Comparison of ENCODE assay signal across 24 cellular contexts in genomic region chr17:18997650-18998196, GRCh38. TPM values are rescaled to one million over a fixed set of nuclear protein-coding genes. Genes with fewer than 3 reads are reported as not detected.
DNase-seq lines count a peak whose midpoint lies in the region; ATAC-seq, FAIRE-seq and TF ChIP-seq lines count a peak whose summit lies in the region.
"Had no signal": no experiment of that assay in that cellular context is flagged by ENCODE, and none has a peak within 500 bp of the region (broad histone marks: within the 10 kb centered on the region; RNA-seq: fewer than 3 reads in every experiment).

No MANE protein-coding gene starts in this region.

- peaks cover 39% of the 10 kb centered on the region for H3K4me1 Mint-ChIP-seq in activated CD4-positive, alpha-beta memory T cell treated with anti-CD3 and anti-CD28 coated beads for 36 hours (ENCODE audit: low read depth)

- peak; percentile 52 for FAIRE-seq in K562 (lab: Jason Lieb, UNC)
- FAIRE-seq: A204.1, GM12891, GM19239 had no signal

- peaks cover 15% of the 10 kb centered on the region for H3K9me3 Mint-ChIP-seq in activated CD4-positive, alpha-beta memory T cell treated with anti-CD3 and anti-CD28 coated beads for 36 hours

- H2AFZ ChIP-seq in K562 (ENCODE audit: low read depth, low read length), result no peak overlapping the region
- H2AFZ ChIP-seq: GM23248 had no signal

- peaks cover 44% of the 10 kb centered on the region for H3K36me3 Mint-ChIP-seq in activated CD4-positive, alpha-beta memory T cell treated with anti-CD3 and anti-CD28 coated beads for 36 hours

- intact Hi-C loops in left cardiac atrium (cut with DNase I) (no loop called here), left ventricle myocardium inferior (cut with micrococcal nuclease) (no loop called here), K562 (cut with micrococcal nuclease) (no loop called here), mucosa of descending colon (cut with DNase I, micrococcal nuclease) (no loop called here)
- intact Hi-C loops in activated CD4-positive, alpha-beta memory T cell treated with anti-CD3 and anti-CD28 coated beads for 36 hours (cut with micrococcal nuclease), result no loop called here

- H3K36me3 ChIP-seq in left ventricle myocardium inferior (no peaks in the 10 kb centered on the region), K562 (ENCODE audit: control insufficient read depth, insufficient read depth, low read length) (peaks cover 21% of the 10 kb centered on the region; the same call in 2 of the 3 replicates), mucosa of descending colon (ENCODE audit: low read depth) (no peaks in the 10 kb centered on the region), WERI-Rb-1 (no peaks in the 10 kb centered on the region)
- H3K36me3 ChIP-seq: HAP-1 had no signal

- CTCF ChIA-PET in K562 (lab: Yijun Ruan, JAX; ENCODE audit: low intra/inter-chr PET ratio), result no interaction called here
- CTCF ChIA-PET in activated CD4-positive, alpha-beta memory T cell treated with anti-CD3 and anti-CD28 coated beads for 36 hours (lab: Charles Lee), result interaction anchor here (1.1 to 5.0 kb wide), 2 partner anchors 21 to 37 kb away, joined by 3 to 20 read pairs; no protein-coding TSS in a partner anchor

- DNase-seq in left cardiac atrium (no peak), left ventricle myocardium inferior (no peak), HUDEP-2 (lab: John Stamatoyannopoulos, UW; ENCODE audit: unreplicated experiment in 76 of 76) (peak in 39 of 76 experiments; percentile 3 to 64 (median 27)), K562 (ENCODE audit: extremely low read depth in 1 of 4, low spot score in 3 of 4) (peak; percentile 39 to 46 (median 40)), mucosa of descending colon (peak in 2 of 3 donors; percentile 37 to 46), NCI-H187 (lab: John Stamatoyannopoulos, UW) (no peak), WERI-Rb-1 (no peak)
- DNase-seq in activated CD4-positive, alpha-beta memory T cell treated with anti-CD3 and anti-CD28 coated beads for 36 hours, result no peak
- DNase-seq: CD8-positive, alpha-beta T cell; GM23248; MM.1S; NCI-H1092; NCI-H1436 treated with DMSO at 0.1 percent for 48 hours; NCI-H2029 treated with DMSO at 0.1 percent for 48 hours; NCI-H2171 treated with DMSO at 0.1 percent for 48 hours; NCI-H446 treated with DMSO at 0.1 percent for 48 hours; NK-92 treated with Interleukin-12 subunit alpha and Interleukin-12 subunit beta, amount 100 ng/mL, for 24 hours; Peyer's patch; SHP77 had no signal

- in situ Hi-C loops in K562 (cut with MboI), result no loop called here

- BruUV-seq in K562 (replicated peaks; lab: Mats Ljungman, UMichigan), result no TSS peak

- no peak for TF ChIP-seq POLR2A in K562 (conservative IDR thresholded peaks at IDR 0.05)

- no peak overlapping the region for H3K4me3 Mint-ChIP-seq in activated CD4-positive, alpha-beta memory T cell treated with anti-CD3 and anti-CD28 coated beads for 36 hours
- H3K4me3 Mint-ChIP-seq: CD8-positive, alpha-beta T cell had no signal

- no peak overlapping the region for H3K27ac ChIP-seq in left ventricle myocardium inferior (replicated peaks)
- H3K27ac ChIP-seq in K562 (ENCODE audit: extremely low read depth, low read depth, low read length), result no peak overlapping the region
- H3K27ac ChIP-seq in WERI-Rb-1, result no peak overlapping the region
- H3K27ac ChIP-seq: GM23248, Peyer's patch had no signal

- H3K4me1 ChIP-seq in left ventricle myocardium inferior (no peaks in the 10 kb centered on the region), K562 (replicated peaks in 1 of 2; ENCODE audit: control insufficient read depth in 2 of 2, insufficient read depth in 2 of 2, low read length in 2 of 2) (peaks cover 24 to 45% of the 10 kb centered on the region in 2 experiments; a peak in 4 of 5 replicates), mucosa of descending colon (ENCODE audit: low read depth) (peaks cover 46% of the 10 kb centered on the region)
- H3K4me1 ChIP-seq: HAP-1 had no signal

- 39% methylated on average over 4 of the region's 6 CpGs for WGBS in K562 (ENCODE audit: insufficient coverage, low coverage, missing lambda C conversion rate)

- ATAC-seq in left cardiac atrium (peak; percentile 56 to 73), K562 (peak; percentile 58; the same call in 2 of the 3 replicates), mucosa of descending colon (peak; percentile 72)
- ATAC-seq: CD8-positive, alpha-beta T cell had no signal

- H3K27me3 ChIP-seq in left ventricle myocardium inferior (ENCODE audit: low read depth), result no peaks in the 10 kb centered on the region
- no peaks in the 10 kb centered on the region for H3K27me3 ChIP-seq in K562 (ENCODE audit: control insufficient read depth in 2 of 2, insufficient read depth in 2 of 2, low read length in 2 of 2)
- no peaks in the 10 kb centered on the region for H3K27me3 ChIP-seq in WERI-Rb-1 (ENCODE audit: insufficient read depth, low read depth, severe bottlenecking)
- H3K27me3 ChIP-seq: Peyer's patch had no signal

- H3K27ac Mint-ChIP-seq in activated CD4-positive, alpha-beta memory T cell treated with anti-CD3 and anti-CD28 coated beads for 36 hours, result no peak overlapping the region
- H3K27ac Mint-ChIP-seq: CD8-positive, alpha-beta T cell had no signal

- no peak for TF ChIP-seq RAD21 in K562 (CRISPR knock-in tag; conservative IDR thresholded peaks at IDR 0.05 in 1 of 2, IDR thresholded peaks at IDR 0.05 in 1 of 2)

- H3K9ac ChIP-seq in K562 (ENCODE audit: insufficient read depth in 1 of 2, low read depth in 2 of 2, low read length in 2 of 2), result 0 out of 4 replicates have a peak overlapping the region, but pooled peaks of 1 of the 2 experiments have one; percentile 71
- H3K9ac ChIP-seq: GM23248 had no signal

- H3K79me2 ChIP-seq in K562 (ENCODE audit: control insufficient read depth, insufficient read depth, low read length), result peaks cover 3% of the 10 kb centered on the region; the same call in 1 of the 3 replicates

- TF ChIP-seq CTCF in left ventricle myocardium inferior (IDR thresholded peaks at IDR 0.05; ENCODE audit: borderline replicate concordance) (no peak), K562 (IDR thresholded peaks at IDR 0.05 in 2 of 3, conservative IDR thresholded peaks at IDR 0.05 in 1 of 3; ENCODE audit: insufficient read depth in 2 of 3, low read depth in 1 of 3, low read length in 3 of 3) (no peak), mucosa of descending colon (IDR thresholded peaks at IDR 0.05) (no peak), WERI-Rb-1 (IDR thresholded peaks at IDR 0.05; ENCODE audit: low read depth, low read length) (no peak)

- TF ChIP-seq EP300 in K562 (IDR thresholded peaks at IDR 0.05; ENCODE audit: low read length), result no peak

- peaks cover 3% of the 10 kb centered on the region for H3K9me1 ChIP-seq in K562 (ENCODE audit: control insufficient read depth, insufficient read depth, low read length)

- H3K4me3 ChIP-seq in left ventricle myocardium inferior (no peak overlapping the region), K562 (no peak overlapping the region), mucosa of descending colon (no peak overlapping the region), WERI-Rb-1 (ENCODE audit: low read depth, low read length) (no peak overlapping the region)
- H3K4me3 ChIP-seq: GM23248, HAP-1, Peyer's patch had no signal

- no peaks in the 10 kb centered on the region for H3K27me3 Mint-ChIP-seq in activated CD4-positive, alpha-beta memory T cell treated with anti-CD3 and anti-CD28 coated beads for 36 hours

- no peak overlapping the region; the same call in 1 of the 2 replicates for H3K4me2 ChIP-seq in K562 (ENCODE audit: insufficient read depth, low read length)

- POLR2A ChIA-PET in K562 (lab: Yijun Ruan, JAX), result interaction anchor here (0.5 to 1.8 kb wide), 3 partner anchors 12 to 24 kb away, joined by 4 to 5 read pairs (median 5); no protein-coding TSS in a partner anchor
- POLR2A ChIA-PET in activated CD4-positive, alpha-beta memory T cell treated with anti-CD3 and anti-CD28 coated beads for 36 hours (lab: Charles Lee), result no interaction called here

- peaks cover 23% of the 10 kb centered on the region for H4K20me1 ChIP-seq in K562 (replicated peaks; ENCODE audit: control insufficient read depth, insufficient read depth, low read length)

- peaks cover 17% of the 10 kb centered on the region for H3K9me3 ChIP-seq in left ventricle myocardium inferior (replicated peaks)
- no peaks in the 10 kb centered on the region for H3K9me3 ChIP-seq in K562 (replicated peaks; ENCODE audit: control insufficient read depth, insufficient read depth, low read depth, low read length)
- H3K9me3 ChIP-seq in mucosa of descending colon, result no peaks in the 10 kb centered on the region
- no peaks in the 10 kb centered on the region for H3K9me3 ChIP-seq in WERI-Rb-1 (ENCODE audit: severe bottlenecking)
- H3K9me3 ChIP-seq: Peyer's patch had no signal

RNA-seq across cellular contexts. Expression of gene FAM83G, which starts 6.8 kb away (rescaled TPM):
- 10 to 100 TPM; 23.3 to 24.8 TPM for total RNA-seq in left cardiac atrium
- total RNA-seq in left ventricle myocardium inferior, result 2.2 TPM
- 8.8 and 26.9 TPM in 2 replicates for total RNA-seq in K562 (2011; cell fraction: chromatin; rRNA removed; ENCODE audit: low replicate concordance)
- 22.8 and 25.7 TPM in 2 replicates for total RNA-seq in K562 (2011; cell fraction: nucleolus; rRNA removed)
- 11.5 and 13.5 TPM in 2 replicates for total RNA-seq in K562 (2011; cell fraction: nucleoplasm; rRNA removed)
- total RNA-seq in K562 (2014; rRNA removed), result 7.6 and 12.9 TPM in 2 replicates
- 1.9 and 2.3 TPM in 2 replicates for total RNA-seq in K562 (2014; rRNA removed; fragmentation: Illumina TruSeq; extraction: Trizol)
- 4.2 and 5.6 TPM in 2 replicates for total RNA-seq in K562 (2015; rRNA removed; fragmentation: Illumina TruSeq; extraction: Trizol)
- 9.1 and 10.3 TPM in 2 replicates for total RNA-seq in K562 (2021)
- 3.4 and 4.2 TPM in 2 replicates for polyA plus RNA-seq in K562 (2011; rRNA removed)
- polyA plus RNA-seq in K562 (2011; cell fraction: cytosol; rRNA removed), result 3.5 and 6.6 TPM in 2 replicates
- 9.7 and 20.5 TPM in 2 replicates for polyA plus RNA-seq in K562 (2011; cell fraction: nucleus; rRNA removed)
- 4.2 and 5.3 TPM in 2 replicates for polyA plus RNA-seq in K562 (2012)
- polyA plus RNA-seq in K562 (2014; fragmentation: Illumina TruSeq; extraction: Trizol), result 4.8 and 6.5 TPM in 2 replicates
- under 1 TPM in 1 of 2 experiments, not detected in 1; 0.04 TPM for polyA plus RNA-seq in K562 (2014; fragmentation: Nextera tagmentation; extraction: Ambion mirVana)
- polyA plus RNA-seq in K562 (2014; rRNA removed), result 5.5 and 5.7 TPM in 2 replicates
- polyA minus RNA-seq in K562 (2011; rRNA and poly(A)+ RNA removed), result 3.2 and 4.8 TPM in 2 replicates
- 5.2 and 5.4 TPM in 2 replicates for polyA minus RNA-seq in K562 (2011; cell fraction: cytosol; rRNA and poly(A)+ RNA removed)
- 7.1 and 7.9 TPM in 2 replicates for polyA minus RNA-seq in K562 (2011; cell fraction: nucleus; rRNA and poly(A)+ RNA removed)
- total RNA-seq in mucosa of descending colon, result 10 to 100 TPM; 18.9 to 40.4 (median 29.1) TPM
- total RNA-seq in activated CD4-positive, alpha-beta memory T cell treated with anti-CD3 and anti-CD28 coated beads for 36 hours, result 10 to 100 TPM; 12.6 to 14.3 TPM

RNA-seq across cellular contexts. Expression of gene SLC5A10, which starts 45.8 kb away (rescaled TPM):
- under 1 TPM; 0.26 to 0.27 TPM for total RNA-seq in left cardiac atrium
- not detected for total RNA-seq in left ventricle myocardium inferior
- 0.51 TPM in 1 of 2 replicates, not detected in the other for total RNA-seq in K562 (2011; cell fraction: chromatin; rRNA removed; ENCODE audit: low replicate concordance)
- 0.17 and 0.39 TPM in 2 replicates for total RNA-seq in K562 (2011; cell fraction: nucleolus; rRNA removed)
- 0.37 and 0.46 TPM in 2 replicates for total RNA-seq in K562 (2011; cell fraction: nucleoplasm; rRNA removed)
- total RNA-seq in K562 (2014; rRNA removed), result 0.09 TPM in 1 of 2 replicates, not detected in the other
- total RNA-seq in K562 (2014; rRNA removed; fragmentation: Illumina TruSeq; extraction: Trizol), result not detected in 2 replicates
- total RNA-seq in K562 (2015; rRNA removed; fragmentation: Illumina TruSeq; extraction: Trizol), result 0.04 TPM in 1 of 2 replicates, not detected in the other
- total RNA-seq in K562 (2021), result not detected in 2 replicates
- polyA plus RNA-seq in K562 (2011; rRNA removed), result 0.01 and 0.03 TPM in 2 replicates
- 0.01 TPM in 1 of 2 replicates, not detected in the other for polyA plus RNA-seq in K562 (2011; cell fraction: cytosol; rRNA removed)
- polyA plus RNA-seq in K562 (2011; cell fraction: nucleus; rRNA removed), result 0.06 TPM in 2 replicates
- polyA plus RNA-seq in K562 (2012), result 0.04 and 0.07 TPM in 2 replicates
- 0.04 TPM in 1 of 2 replicates, not detected in the other for polyA plus RNA-seq in K562 (2014; fragmentation: Illumina TruSeq; extraction: Trizol)
- not detected for polyA plus RNA-seq in K562 (2014; fragmentation: Nextera tagmentation; extraction: Ambion mirVana)
- 0.03 and 0.05 TPM in 2 replicates for polyA plus RNA-seq in K562 (2014; rRNA removed)
- not detected in 2 replicates for polyA minus RNA-seq in K562 (2011; rRNA and poly(A)+ RNA removed)
- not detected in 2 replicates for polyA minus RNA-seq in K562 (2011; cell fraction: cytosol; rRNA and poly(A)+ RNA removed)
- 0.13 and 0.22 TPM in 2 replicates for polyA minus RNA-seq in K562 (2011; cell fraction: nucleus; rRNA and poly(A)+ RNA removed)
- under 1 TPM in 1 of 3 donors, not detected in 2; 0.12 TPM for total RNA-seq in mucosa of descending colon
- total RNA-seq in activated CD4-positive, alpha-beta memory T cell treated with anti-CD3 and anti-CD28 coated beads for 36 hours, result not detected
- total RNA-seq: CD8-positive, alpha-beta T cell; GM23248; LHCN-M2; Peyer's patch had no signal

RNA-seq across cellular contexts. Expression of gene GRAP, which starts 49.0 kb away (rescaled TPM):
- total RNA-seq in left cardiac atrium (1 to 10 TPM; 1.6 to 3.2 TPM), left ventricle myocardium inferior (1.7 TPM), K562 (2014; rRNA removed) (not detected in 2 replicates), K562 (2014; rRNA removed; fragmentation: Illumina TruSeq; extraction: Trizol) (not detected in 2 replicates), K562 (2015; rRNA removed; fragmentation: Illumina TruSeq; extraction: Trizol) (0.11 TPM in 1 of 2 replicates, not detected in the other), K562 (2021) (0.07 and 0.27 TPM in 2 replicates), mucosa of descending colon (1 to 10 TPM; 1.2 to 2.5 (median 1.8) TPM)
- total RNA-seq in K562 (2011; cell fraction: chromatin; rRNA removed; ENCODE audit: low replicate concordance), result not detected in 2 replicates
- 0.17 and 0.79 TPM in 2 replicates for total RNA-seq in K562 (2011; cell fraction: nucleolus; rRNA removed)
- total RNA-seq in K562 (2011; cell fraction: nucleoplasm; rRNA removed), result not detected in 2 replicates
- polyA plus RNA-seq in K562 (2011; rRNA removed) (0.05 and 0.07 TPM in 2 replicates), K562 (2014; fragmentation: Illumina TruSeq; extraction: Trizol) (not detected in 2 replicates), K562 (2014; fragmentation: Nextera tagmentation; extraction: Ambion mirVana) (not detected), K562 (2014; rRNA removed) (0.41 TPM in 1 of 2 replicates, not detected in the other)
- 0.04 and 0.07 TPM in 2 replicates for polyA plus RNA-seq in K562 (2011; cell fraction: cytosol; rRNA removed)
- polyA plus RNA-seq in K562 (2011; cell fraction: nucleus; rRNA removed), result 0.37 TPM in 1 of 2 replicates, not detected in the other
- polyA plus RNA-seq in K562 (2012), result 0.29 TPM in 1 of 2 replicates, not detected in the other
- polyA minus RNA-seq in K562 (2011; rRNA and poly(A)+ RNA removed), result not detected in 2 replicates
- not detected in 2 replicates for polyA minus RNA-seq in K562 (2011; cell fraction: cytosol; rRNA and poly(A)+ RNA removed)
- 0.27 TPM in 1 of 2 replicates, not detected in the other for polyA minus RNA-seq in K562 (2011; cell fraction: nucleus; rRNA and poly(A)+ RNA removed)
- 1 to 10 TPM; 9.6 to 9.9 TPM for total RNA-seq in activated CD4-positive, alpha-beta memory T cell treated with anti-CD3 and anti-CD28 coated beads for 36 hours
- total RNA-seq: GM23248, LHCN-M2 had no signal
- polyA plus RNA-seq: GM23248 had no signal

Comparison
In these comparisons a context has a peak if more than half of its experiments do, and no peak if none do; other contexts are left out.
1. DNase-seq: peak in HUDEP-2 (39 of 76), K562 (4 of 4) and mucosa of descending colon (2 of 3); none in left cardiac atrium (single experiment), left ventricle myocardium inferior (single experiment), NCI-H187 (0 of 2), activated CD4-positive, alpha-beta memory T cell treated with anti-CD3 and anti-CD28 coated beads for 36 hours (single experiment) and WERI-Rb-1 (single experiment).
2. Peak in every context shown above with its lines, with median percentiles within 50 percentile points of each other: ATAC-seq.